In the genomic region with DNA sequence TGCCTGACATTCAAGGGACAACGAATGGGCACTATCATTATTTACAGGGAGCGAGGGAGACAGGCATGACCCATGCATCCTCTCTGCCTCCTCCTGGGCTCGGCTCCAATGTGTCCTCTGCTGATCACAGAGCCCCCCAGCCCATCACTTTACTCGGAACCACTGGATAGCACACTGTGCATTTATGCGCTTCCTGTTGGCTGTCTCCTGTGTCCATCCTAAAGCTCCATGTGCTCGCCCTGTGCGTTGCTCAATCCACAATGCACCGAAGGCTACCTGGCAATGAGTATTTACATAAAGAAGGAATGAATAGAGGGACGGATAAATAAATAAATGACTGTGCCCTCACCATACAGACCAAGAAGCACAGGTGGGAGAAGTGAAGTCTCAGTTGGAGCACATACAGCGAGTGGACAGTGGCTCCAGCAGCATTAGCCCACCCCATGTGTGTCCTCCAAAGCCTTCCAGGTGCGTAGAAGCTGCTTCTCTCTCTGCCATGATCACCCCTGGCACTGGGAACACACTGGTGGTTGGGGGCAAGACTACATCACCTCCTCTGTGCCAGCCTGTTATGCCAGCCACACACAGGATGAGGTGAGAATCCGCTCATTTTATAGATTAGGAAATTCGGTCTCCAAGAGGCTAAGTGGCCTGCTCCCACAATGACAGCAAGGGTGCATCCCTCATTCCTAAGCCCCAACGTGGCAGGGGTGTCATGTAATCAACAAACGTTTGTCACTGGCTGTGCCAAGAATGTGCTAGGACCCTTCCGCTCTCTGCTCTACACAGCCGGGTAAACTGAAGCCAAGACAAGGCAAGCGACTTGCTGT, we compare ENCODE assay signal across 2 cellular contexts.
TF ChIP-seq lines count a peak whose summit lies in the region.

No MANE protein-coding gene starts in this region.

TF ChIP-seq in GM23338, 12 proteins besides CTCF, POLR2A, EP300 and RAD21 (continued from another document and continues in another):
- TF ChIP-seq ETS1 (IDR thresholded peaks at IDR 0.05) (no peak), REST (IDR thresholded peaks at IDR 0.05; ENCODE audit: unreplicated experiment) (no peak), CREB1 (CRISPR knock-in tag; IDR thresholded peaks at IDR 0.05; ENCODE audit: low read depth) (no peak), EZH2phosphoT487 (IDR thresholded peaks at IDR 0.05; ENCODE audit: unreplicated experiment) (no peak), ZNF331 (CRISPR knock-in tag; IDR thresholded peaks at IDR 0.05; ENCODE audit: low read depth) (no peak), STAT1 (IDR thresholded peaks at IDR 0.05; ENCODE audit: unreplicated experiment) (no peak), ZNF114 (CRISPR knock-in tag; IDR thresholded peaks at IDR 0.05) (no peak)

TF ChIP-seq in IMR-90, 13 proteins besides CTCF, POLR2A, EP300 and RAD21 (continued from another document):
- TF ChIP-seq BHLHE40 (IDR thresholded peaks at IDR 0.05; ENCODE audit: low read depth, low read length), result no peak
- TF ChIP-seq MAZ (IDR thresholded peaks at IDR 0.05; ENCODE audit: borderline replicate concordance, low read depth, low read length), result no peak
- no peak for TF ChIP-seq SMC3 (IDR thresholded peaks at IDR 0.05; ENCODE audit: low read depth, low read length)
- TF ChIP-seq RFX5 (IDR thresholded peaks at IDR 0.05; ENCODE audit: low read depth, low read length), result no peak
- TF ChIP-seq CHD1 (IDR thresholded peaks at IDR 0.05; ENCODE audit: low read depth, low read length), result no peak
- TF ChIP-seq, protein P1, sequence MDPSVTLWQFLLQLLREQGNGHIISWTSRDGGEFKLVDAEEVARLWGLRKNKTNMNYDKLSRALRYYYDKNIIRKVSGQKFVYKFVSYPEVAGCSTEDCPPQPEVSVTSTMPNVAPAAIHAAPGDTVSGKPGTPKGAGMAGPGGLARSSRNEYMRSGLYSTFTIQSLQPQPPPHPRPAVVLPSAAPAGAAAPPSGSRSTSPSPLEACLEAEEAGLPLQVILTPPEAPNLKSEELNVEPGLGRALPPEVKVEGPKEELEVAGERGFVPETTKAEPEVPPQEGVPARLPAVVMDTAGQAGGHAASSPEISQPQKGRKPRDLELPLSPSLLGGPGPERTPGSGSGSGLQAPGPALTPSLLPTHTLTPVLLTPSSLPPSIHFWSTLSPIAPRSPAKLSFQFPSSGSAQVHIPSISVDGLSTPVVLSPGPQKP (IDR thresholded peaks at IDR 0.05; ENCODE audit: borderline replicate concordance, low read depth, low read length), result no peak
- no peak for TF ChIP-seq NFE2L2 (IDR thresholded peaks at IDR 0.05; ENCODE audit: low read depth, low read length)
- no peak for TF ChIP-seq FOS (IDR thresholded peaks at IDR 0.05; ENCODE audit: low read depth, low read length)
- no peak for TF ChIP-seq RCOR1 (IDR thresholded peaks at IDR 0.05; ENCODE audit: insufficient replicate concordance, low read length)
- no peak for TF ChIP-seq MAFK (IDR thresholded peaks at IDR 0.05; ENCODE audit: low read depth, low read length)
- no peak for TF ChIP-seq USF2 (IDR thresholded peaks at IDR 0.05; ENCODE audit: low read depth, low read length)
- TF ChIP-seq CEBPB (IDR thresholded peaks at IDR 0.05; ENCODE audit: low read depth, low read length), result no peak
